ENCODE assay signal across 21 cellular contexts in genomic region chrX:17027931-17028330, GRCh38.
"Had no signal": no experiment of that assay in that cellular context is flagged by ENCODE, and none has a peak within 500 bp of the region (broad histone marks: within the 10 kb centered on the region; RNA-seq: fewer than 3 reads in every experiment).

No MANE protein-coding gene starts in this region.

- H3K4me1 Mint-ChIP-seq: central memory CD8-positive, alpha-beta T cell; immature natural killer cell; natural killer cell; stimulated activated effector memory CD8-positive, alpha-beta T cell treated with anti-CD3 and anti-CD28 coated beads, Interleukin-12 subunit alpha, Interleukin-12 subunit beta, amount 100 ng/mL, for 72 hours had no signal

- H3K9me3 ChIP-seq: esophagus squamous epithelium, left lung, lower lobe of right lung, testis, transverse colon had no signal

- H3K27ac Mint-ChIP-seq: immature natural killer cell; memory B cell; mesothelial cell of epicardium; natural killer cell; stimulated activated effector memory CD8-positive, alpha-beta T cell treated with anti-CD3 and anti-CD28 coated beads, Interleukin-12 subunit alpha, Interleukin-12 subunit beta, amount 100 ng/mL, for 72 hours; stimulated activated naive CD8-positive, alpha-beta T cell treated with anti-CD3 and anti-CD28 coated beads, Interleukin-15, Interleukin-2, amounts not matched to agents 100 ng/mL and 50 ng/mL, for 24 hours had no signal

- H3K27ac ChIP-seq: coronary artery, esophagus squamous epithelium, left lung, lower lobe of right lung, testis, transverse colon had no signal

- H3K4me3 ChIP-seq: coronary artery, esophagus squamous epithelium, left lung, lower lobe of right lung, testis, transverse colon had no signal

- H3K4me3 Mint-ChIP-seq: central memory CD8-positive, alpha-beta T cell; immature natural killer cell; memory B cell; mesothelial cell of epicardium; natural killer cell; neural crest cell; stimulated activated effector memory CD8-positive, alpha-beta T cell treated with anti-CD3 and anti-CD28 coated beads, Interleukin-12 subunit alpha, Interleukin-12 subunit beta, amount 100 ng/mL, for 72 hours; stimulated activated naive CD8-positive, alpha-beta T cell treated with anti-CD3 and anti-CD28 coated beads, Interleukin-15, Interleukin-2, amounts not matched to agents 100 ng/mL and 50 ng/mL, for 24 hours had no signal

- ATAC-seq: left lung; lower lobe of right lung; natural killer cell; right cardiac atrium; stimulated activated effector memory CD8-positive, alpha-beta T cell treated with anti-CD3 and anti-CD28 coated beads, Interleukin-12 subunit alpha, Interleukin-12 subunit beta, amount 100 ng/mL, for 72 hours had no signal

- H3K27me3 ChIP-seq: esophagus squamous epithelium, left lung, testis, transverse colon had no signal

- DNase-seq: effector memory CD4-positive, alpha-beta T cell; esophagus squamous epithelium; foreskin fibroblast; immature natural killer cell; left lung; lower lobe of right lung; natural killer cell; right cardiac atrium; stimulated activated CD4-positive, alpha-beta T cell treated with anti-CD3 and anti-CD28 coated beads, Interleukin-4, amount 100 ng/mL, for 1 hour; stimulated activated CD8-positive, alpha-beta memory T cell treated with anti-CD3 and anti-CD28 coated beads, Interleukin-4, amount 100 ng/mL, for 48 hours; testis; transverse colon had no signal

- FAIRE-seq: endometrium, keratinocyte had no signal

- H3K27me3 Mint-ChIP-seq: central memory CD8-positive, alpha-beta T cell; memory B cell; stimulated activated naive CD8-positive, alpha-beta T cell treated with anti-CD3 and anti-CD28 coated beads, Interleukin-15, Interleukin-2, amounts not matched to agents 100 ng/mL and 50 ng/mL, for 24 hours had no signal

- H3K36me3 Mint-ChIP-seq: immature natural killer cell; mesothelial cell of epicardium; natural killer cell; stimulated activated effector memory CD8-positive, alpha-beta T cell treated with anti-CD3 and anti-CD28 coated beads, Interleukin-12 subunit alpha, Interleukin-12 subunit beta, amount 100 ng/mL, for 72 hours had no signal

- H3K36me3 ChIP-seq: esophagus squamous epithelium, left lung, lower lobe of right lung, transverse colon had no signal

- H3K9me3 Mint-ChIP-seq: central memory CD8-positive, alpha-beta T cell; immature natural killer cell; memory B cell; mesothelial cell of epicardium; natural killer cell; neural crest cell; stimulated activated effector memory CD8-positive, alpha-beta T cell treated with anti-CD3 and anti-CD28 coated beads, Interleukin-12 subunit alpha, Interleukin-12 subunit beta, amount 100 ng/mL, for 72 hours; stimulated activated naive CD8-positive, alpha-beta T cell treated with anti-CD3 and anti-CD28 coated beads, Interleukin-15, Interleukin-2, amounts not matched to agents 100 ng/mL and 50 ng/mL, for 24 hours had no signal

- H3K4me1 ChIP-seq: esophagus squamous epithelium, left lung, lower lobe of right lung, testis had no signal
